Comparison of ENCODE assay signal across 1 cellular context in genomic region chr22:49586873-49587272, GRCh38.
TF ChIP-seq lines count a peak whose summit lies in the region.

No MANE protein-coding gene starts in this region.

TF ChIP-seq in GM23338, 12 proteins besides CTCF, POLR2A, EP300 and RAD21 (continued from another document):
- TF ChIP-seq, protein P1, sequence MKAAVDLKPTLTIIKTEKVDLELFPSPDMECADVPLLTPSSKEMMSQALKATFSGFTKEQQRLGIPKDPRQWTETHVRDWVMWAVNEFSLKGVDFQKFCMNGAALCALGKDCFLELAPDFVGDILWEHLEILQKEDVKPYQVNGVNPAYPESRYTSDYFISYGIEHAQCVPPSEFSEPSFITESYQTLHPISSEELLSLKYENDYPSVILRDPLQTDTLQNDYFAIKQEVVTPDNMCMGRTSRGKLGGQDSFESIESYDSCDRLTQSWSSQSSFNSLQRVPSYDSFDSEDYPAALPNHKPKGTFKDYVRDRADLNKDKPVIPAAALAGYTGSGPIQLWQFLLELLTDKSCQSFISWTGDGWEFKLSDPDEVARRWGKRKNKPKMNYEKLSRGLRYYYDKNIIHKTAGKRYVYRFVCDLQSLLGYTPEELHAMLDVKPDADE (IDR thresholded peaks at IDR 0.05) = no peak
- TF ChIP-seq ZNF331 (CRISPR knock-in tag; IDR thresholded peaks at IDR 0.05; ENCODE audit: low read depth) = no peak
- TF ChIP-seq EZH2phosphoT487 (IDR thresholded peaks at IDR 0.05; ENCODE audit: unreplicated experiment) = no peak
- TF ChIP-seq JUNB (IDR thresholded peaks at IDR 0.05; ENCODE audit: unreplicated experiment) = no peak
- TF ChIP-seq POLR2AphosphoS5 (IDR thresholded peaks at IDR 0.05; ENCODE audit: low read depth) = no peak
- TF ChIP-seq ZNF462 (CRISPR knock-in tag; IDR thresholded peaks at IDR 0.05) = no peak
- TF ChIP-seq ZNF114 (CRISPR knock-in tag; IDR thresholded peaks at IDR 0.05) = no peak
- TF ChIP-seq CREB1 (CRISPR knock-in tag; IDR thresholded peaks at IDR 0.05; ENCODE audit: low read depth) = no peak
TF ChIP-seq in GM23338: peak in this region for 0.
